ENCODE assay signal across 8 cellular contexts in the genomic region with DNA sequence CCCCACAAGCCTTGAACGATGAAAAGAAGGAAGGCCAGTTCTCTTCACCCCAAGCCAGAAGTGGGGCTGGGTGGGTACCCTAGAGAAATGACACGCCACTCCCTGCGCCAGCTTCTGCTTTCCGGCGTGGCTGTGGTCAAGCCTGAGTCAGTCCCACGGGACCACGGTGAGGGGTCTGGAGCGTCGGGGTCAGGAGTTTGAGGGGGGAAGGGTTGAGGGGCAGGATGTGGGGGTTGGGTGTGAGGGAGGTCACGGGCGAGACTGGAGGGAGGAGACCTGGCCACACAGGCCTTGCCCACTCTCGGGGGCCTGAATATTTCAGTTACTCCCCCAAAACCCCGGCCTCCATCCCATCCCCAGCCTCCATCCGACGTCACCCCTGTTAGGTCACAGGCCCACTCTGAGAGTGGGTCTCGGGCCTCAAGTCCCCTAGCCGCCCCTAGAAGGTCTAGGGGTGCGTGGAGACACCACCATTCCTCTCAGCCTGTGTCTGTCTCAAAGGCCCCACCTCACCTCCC. TPM values are rescaled to one million over a fixed set of nuclear protein-coding genes. Genes with fewer than 3 reads are reported as not detected.
DNase-seq lines count a peak whose midpoint lies in the region; ATAC-seq and TF ChIP-seq lines count a peak whose summit lies in the region.

No MANE protein-coding gene starts in this region.

- no peak for DNase-seq in choroid plexus epithelial cell (ENCODE audit: low read depth)
- no peak for DNase-seq in NCI-H82 (lab: John Stamatoyannopoulos, UW)
- no peak for DNase-seq in NK-92 (lab: John Stamatoyannopoulos, UW; ENCODE audit: unreplicated experiment)
- DNase-seq in DMS 273 treated with DMSO at 0.1 percent for 48 hours (lab: John Stamatoyannopoulos, UW) = no peak

- H3K9me3 ChIP-seq in HUES64 (ENCODE audit: insufficient read depth, low read depth, low read length) (no peaks in the 10 kb centered on the region), muscle layer of duodenum (ENCODE audit: control insufficient read depth in 1 of 2, low read length in 2 of 2) (no peaks in the 10 kb centered on the region)

- H3K36me3 ChIP-seq in HUES64 (ENCODE audit: insufficient read depth, low read length) (peaks cover 15% of the 10 kb centered on the region), muscle layer of duodenum (ENCODE audit: control insufficient read depth in 1 of 2, insufficient read depth in 2 of 2, low read length in 2 of 2) (peaks cover 5 to 9% of the 10 kb centered on the region in 2 donors)

- no peak overlapping the region for H3K9ac ChIP-seq in HUES64 (ENCODE audit: low read depth, low read length)

- H3K27me3 ChIP-seq in HUES64 (ENCODE audit: insufficient read depth, low read length) = peaks cover 20% of the 10 kb centered on the region
- no peaks in the 10 kb centered on the region for H3K27me3 ChIP-seq in muscle layer of duodenum (ENCODE audit: low read depth, low read length)

- 81% methylated on average over 18 of the region's 18 CpGs for WGBS in HUES64

- no peaks in the 10 kb centered on the region for H3K4me1 ChIP-seq in HUES64 (ENCODE audit: insufficient read depth, low read length)
- peaks cover 3 to 6% of the 10 kb centered on the region in 2 donors for H3K4me1 ChIP-seq in muscle layer of duodenum (ENCODE audit: control insufficient read depth in 1 of 2, insufficient read depth in 2 of 2, low read length in 2 of 2)

- peak; percentile 1 for ATAC-seq in GM19324 (IDR thresholded peaks at IDR 0.05; ENCODE audit: low FRiP score, unreplicated experiment)
- ATAC-seq in activated CD4-positive, CD25-positive, alpha-beta regulatory T cell treated with anti-CD3 and anti-CD28 coated beads, Interleukin-2, amount 50 U/mL, for 24 hours = no peak

- H3K4me3 ChIP-seq in HUES64 (ENCODE audit: low read length) = peak overlapping the region; percentile 61
- peak overlapping the region; percentile 70 for H3K4me3 ChIP-seq in choroid plexus epithelial cell (ENCODE audit: low read depth, low read length)
- peak overlapping the region; percentile 83 to 87 for H3K4me3 ChIP-seq in muscle layer of duodenum (ENCODE audit: low read depth in 1 of 2, low read length in 2 of 2)

- no peak for TF ChIP-seq CTCF in choroid plexus epithelial cell (conservative IDR thresholded peaks at IDR 0.05; ENCODE audit: low read depth, low read length)

- H3K27ac ChIP-seq in HUES64 (ENCODE audit: low read depth, low read length) = no peak overlapping the region
- no peak overlapping the region for H3K27ac ChIP-seq in muscle layer of duodenum (ENCODE audit: low read length)

RNA-seq across cellular contexts. Expression of gene IFI30, which starts 0.5 kb away (rescaled TPM):
- polyA plus RNA-seq in HUES64 (2013, experiment 1 of 2) = 12.3 TPM
- polyA plus RNA-seq in HUES64 (2013, experiment 2 of 2) = 13.2 TPM

RNA-seq across cellular contexts. Expression of gene MPV17L2, which starts 19.9 kb away (rescaled TPM):
- 25.7 TPM for polyA plus RNA-seq in HUES64 (2013, experiment 1 of 2)
- polyA plus RNA-seq in HUES64 (2013, experiment 2 of 2) = 25.9 TPM

RNA-seq across cellular contexts. Expression of gene PIK3R2, which starts 20.1 kb away (rescaled TPM):
- polyA plus RNA-seq in HUES64 (2013, experiment 1 of 2) = 42.3 TPM
- polyA plus RNA-seq in HUES64 (2013, experiment 2 of 2) = 48.1 TPM

RNA-seq across cellular contexts. Expression of gene RAB3A, which starts 30.7 kb away (rescaled TPM):
- 3.5 TPM for polyA plus RNA-seq in HUES64 (2013, experiment 1 of 2)
- polyA plus RNA-seq in HUES64 (2013, experiment 2 of 2) = 5.1 TPM

RNA-seq across cellular contexts. Expression of gene PDE4C, which starts 53.1 kb away (rescaled TPM):
- polyA plus RNA-seq in HUES64 (2013, experiment 1 of 2) = 0.55 TPM
- polyA plus RNA-seq in HUES64 (2013, experiment 2 of 2) = 0.44 TPM
